2 cellular contexts compared by ENCODE assay signal in the genomic region with DNA sequence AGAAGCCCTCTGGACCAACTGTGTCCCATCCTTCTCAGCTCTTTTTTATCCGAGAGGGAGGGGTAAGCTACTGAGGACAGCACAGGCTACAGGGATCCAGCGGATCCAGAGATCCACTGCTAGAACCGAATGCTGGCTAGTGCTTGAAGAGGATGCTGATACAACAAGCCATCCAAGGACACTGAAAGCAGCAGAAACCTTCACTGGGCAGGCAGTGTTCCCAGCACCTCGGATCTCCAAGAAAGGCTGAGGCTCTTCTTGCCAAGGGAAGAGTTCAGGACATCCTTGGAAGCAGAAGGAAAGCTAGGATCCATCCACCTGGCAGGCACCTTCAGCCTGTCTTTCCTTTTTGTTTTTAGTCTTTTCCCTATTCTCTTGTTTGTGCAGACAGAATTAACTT.
TF ChIP-seq lines count a peak whose summit lies in the region.

No MANE protein-coding gene starts in this region.

TF ChIP-seq in GM23338, 12 proteins besides CTCF, POLR2A, EP300 and RAD21:
- no peak for TF ChIP-seq ZNF114 (CRISPR knock-in tag; IDR thresholded peaks at IDR 0.05)
- no peak for TF ChIP-seq JUNB (IDR thresholded peaks at IDR 0.05; ENCODE audit: unreplicated experiment)
- no peak for TF ChIP-seq ZNF331 (CRISPR knock-in tag; IDR thresholded peaks at IDR 0.05; ENCODE audit: low read depth)
- TF ChIP-seq, protein P1, sequence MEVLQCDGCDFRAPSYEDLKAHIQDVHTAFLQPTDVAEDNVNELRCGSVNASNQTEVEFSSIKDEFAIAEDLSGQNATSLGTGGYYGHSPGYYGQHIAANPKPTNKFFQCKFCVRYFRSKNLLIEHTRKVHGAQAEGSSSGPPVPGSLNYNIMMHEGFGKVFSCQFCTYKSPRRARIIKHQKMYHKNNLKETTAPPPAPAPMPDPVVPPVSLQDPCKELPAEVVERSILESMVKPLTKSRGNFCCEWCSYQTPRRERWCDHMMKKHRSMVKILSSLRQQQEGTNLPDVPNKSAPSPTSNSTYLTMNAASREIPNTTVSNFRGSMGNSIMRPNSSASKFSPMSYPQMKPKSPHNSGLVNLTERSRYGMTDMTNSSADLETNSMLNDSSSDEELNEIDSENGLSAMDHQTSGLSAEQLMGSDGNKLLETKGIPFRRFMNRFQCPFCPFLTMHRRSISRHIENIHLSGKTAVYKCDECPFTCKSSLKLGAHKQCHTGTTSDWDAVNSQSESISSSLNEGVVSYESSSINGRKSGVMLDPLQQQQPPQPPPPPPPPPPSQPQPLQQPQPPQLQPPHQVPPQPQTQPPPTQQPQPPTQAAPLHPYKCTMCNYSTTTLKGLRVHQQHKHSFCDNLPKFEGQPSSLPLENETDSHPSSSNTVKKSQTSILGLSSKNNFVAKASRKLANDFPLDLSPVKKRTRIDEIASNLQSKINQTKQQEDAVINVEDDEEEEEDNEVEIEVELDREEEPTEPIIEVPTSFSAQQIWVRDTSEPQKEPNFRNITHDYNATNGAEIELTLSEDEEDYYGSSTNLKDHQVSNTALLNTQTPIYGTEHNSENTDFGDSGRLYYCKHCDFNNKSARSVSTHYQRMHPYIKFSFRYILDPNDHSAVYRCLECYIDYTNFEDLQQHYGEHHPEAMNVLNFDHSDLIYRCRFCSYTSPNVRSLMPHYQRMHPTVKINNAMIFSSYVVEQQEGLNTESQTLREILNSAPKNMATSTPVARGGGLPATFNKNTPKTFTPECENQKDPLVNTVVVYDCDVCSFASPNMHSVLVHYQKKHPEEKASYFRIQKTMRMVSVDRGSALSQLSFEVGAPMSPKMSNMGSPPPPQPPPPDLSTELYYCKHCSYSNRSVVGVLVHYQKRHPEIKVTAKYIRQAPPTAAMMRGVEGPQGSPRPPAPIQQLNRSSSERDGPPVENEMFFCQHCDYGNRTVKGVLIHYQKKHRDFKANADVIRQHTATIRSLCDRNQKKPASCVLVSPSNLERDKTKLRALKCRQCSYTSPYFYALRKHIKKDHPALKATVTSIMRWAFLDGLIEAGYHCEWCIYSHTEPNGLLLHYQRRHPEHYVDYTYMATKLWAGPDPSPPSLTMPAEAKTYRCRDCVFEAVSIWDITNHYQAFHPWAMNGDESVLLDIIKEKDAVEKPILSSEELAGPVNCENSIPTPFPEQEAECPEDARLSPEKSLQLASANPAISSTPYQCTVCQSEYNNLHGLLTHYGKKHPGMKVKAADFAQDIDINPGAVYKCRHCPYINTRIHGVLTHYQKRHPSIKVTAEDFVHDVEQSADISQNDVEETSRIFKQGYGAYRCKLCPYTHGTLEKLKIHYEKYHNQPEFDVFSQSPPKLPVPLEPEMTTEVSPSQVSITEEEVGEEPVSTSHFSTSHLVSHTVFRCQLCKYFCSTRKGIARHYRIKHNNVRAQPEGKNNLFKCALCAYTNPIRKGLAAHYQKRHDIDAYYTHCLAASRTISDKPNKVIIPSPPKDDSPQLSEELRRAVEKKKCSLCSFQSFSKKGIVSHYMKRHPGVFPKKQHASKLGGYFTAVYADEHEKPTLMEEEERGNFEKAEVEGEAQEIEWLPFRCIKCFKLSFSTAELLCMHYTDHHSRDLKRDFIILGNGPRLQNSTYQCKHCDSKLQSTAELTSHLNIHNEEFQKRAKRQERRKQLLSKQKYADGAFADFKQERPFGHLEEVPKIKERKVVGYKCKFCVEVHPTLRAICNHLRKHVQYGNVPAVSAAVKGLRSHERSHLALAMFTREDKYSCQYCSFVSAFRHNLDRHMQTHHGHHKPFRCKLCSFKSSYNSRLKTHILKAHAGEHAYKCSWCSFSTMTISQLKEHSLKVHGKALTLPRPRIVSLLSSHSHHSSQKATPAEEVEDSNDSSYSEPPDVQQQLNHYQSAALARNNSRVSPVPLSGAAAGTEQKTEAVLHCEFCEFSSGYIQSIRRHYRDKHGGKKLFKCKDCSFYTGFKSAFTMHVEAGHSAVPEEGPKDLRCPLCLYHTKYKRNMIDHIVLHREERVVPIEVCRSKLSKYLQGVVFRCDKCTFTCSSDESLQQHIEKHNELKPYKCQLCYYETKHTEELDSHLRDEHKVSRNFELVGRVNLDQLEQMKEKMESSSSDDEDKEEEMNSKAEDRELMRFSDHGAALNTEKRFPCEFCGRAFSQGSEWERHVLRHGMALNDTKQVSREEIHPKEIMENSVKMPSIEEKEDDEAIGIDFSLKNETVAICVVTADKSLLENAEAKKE (CRISPR knock-in tag; IDR thresholded peaks at IDR 0.05): no peak
- TF ChIP-seq CREB1 (CRISPR knock-in tag; IDR thresholded peaks at IDR 0.05; ENCODE audit: low read depth): no peak
- no peak for TF ChIP-seq NANOG (IDR thresholded peaks at IDR 0.05; ENCODE audit: borderline replicate concordance)
- no peak for TF ChIP-seq EZH2 (IDR thresholded peaks at IDR 0.05; ENCODE audit: low read depth, unreplicated experiment)
- no peak for TF ChIP-seq EZH2phosphoT487 (IDR thresholded peaks at IDR 0.05; ENCODE audit: unreplicated experiment)
- TF ChIP-seq POLR2AphosphoS5 (IDR thresholded peaks at IDR 0.05; ENCODE audit: low read depth): no peak
- TF ChIP-seq, protein P2, sequence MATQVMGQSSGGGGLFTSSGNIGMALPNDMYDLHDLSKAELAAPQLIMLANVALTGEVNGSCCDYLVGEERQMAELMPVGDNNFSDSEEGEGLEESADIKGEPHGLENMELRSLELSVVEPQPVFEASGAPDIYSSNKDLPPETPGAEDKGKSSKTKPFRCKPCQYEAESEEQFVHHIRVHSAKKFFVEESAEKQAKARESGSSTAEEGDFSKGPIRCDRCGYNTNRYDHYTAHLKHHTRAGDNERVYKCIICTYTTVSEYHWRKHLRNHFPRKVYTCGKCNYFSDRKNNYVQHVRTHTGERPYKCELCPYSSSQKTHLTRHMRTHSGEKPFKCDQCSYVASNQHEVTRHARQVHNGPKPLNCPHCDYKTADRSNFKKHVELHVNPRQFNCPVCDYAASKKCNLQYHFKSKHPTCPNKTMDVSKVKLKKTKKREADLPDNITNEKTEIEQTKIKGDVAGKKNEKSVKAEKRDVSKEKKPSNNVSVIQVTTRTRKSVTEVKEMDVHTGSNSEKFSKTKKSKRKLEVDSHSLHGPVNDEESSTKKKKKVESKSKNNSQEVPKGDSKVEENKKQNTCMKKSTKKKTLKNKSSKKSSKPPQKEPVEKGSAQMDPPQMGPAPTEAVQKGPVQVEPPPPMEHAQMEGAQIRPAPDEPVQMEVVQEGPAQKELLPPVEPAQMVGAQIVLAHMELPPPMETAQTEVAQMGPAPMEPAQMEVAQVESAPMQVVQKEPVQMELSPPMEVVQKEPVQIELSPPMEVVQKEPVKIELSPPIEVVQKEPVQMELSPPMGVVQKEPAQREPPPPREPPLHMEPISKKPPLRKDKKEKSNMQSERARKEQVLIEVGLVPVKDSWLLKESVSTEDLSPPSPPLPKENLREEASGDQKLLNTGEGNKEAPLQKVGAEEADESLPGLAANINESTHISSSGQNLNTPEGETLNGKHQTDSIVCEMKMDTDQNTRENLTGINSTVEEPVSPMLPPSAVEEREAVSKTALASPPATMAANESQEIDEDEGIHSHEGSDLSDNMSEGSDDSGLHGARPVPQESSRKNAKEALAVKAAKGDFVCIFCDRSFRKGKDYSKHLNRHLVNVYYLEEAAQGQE (IDR thresholded peaks at IDR 0.05; ENCODE audit: unreplicated experiment): no peak

TF ChIP-seq in H1, 55 proteins besides CTCF, POLR2A, EP300 and RAD21:
- TF ChIP-seq CTBP2 (IDR thresholded peaks at IDR 0.05; ENCODE audit: borderline replicate concordance, insufficient read depth, insufficient read length, low read length): no peak
